ENCODE assay signal across 18 cellular contexts in genomic region chr19:51347209-51347928, GRCh38. TPM values are rescaled to one million over a fixed set of nuclear protein-coding genes. Genes with fewer than 3 reads are reported as not detected.
"Had no signal": no experiment of that assay in that cellular context is flagged by ENCODE, and none has a peak within 500 bp of the region (broad histone marks: within the 10 kb centered on the region; RNA-seq: fewer than 3 reads in every experiment).

No MANE protein-coding gene starts in this region.

- H3K27ac ChIP-seq: colonic mucosa, foreskin keratinocyte, hepatocyte, parathyroid adenoma, sigmoid colon, upper lobe of right lung had no signal

- H2AFZ ChIP-seq: hepatocyte, parathyroid adenoma had no signal

- H3K27me3 Mint-ChIP-seq: activated T-helper 17 cell treated with anti-CD3 and anti-CD28 coated beads, Interleukin-2, amount 50 U/mL, for 72 hours; central memory CD8-positive, alpha-beta T cell; naive thymus-derived CD8-positive, alpha-beta T cell had no signal

- H3K9me3 ChIP-seq: colonic mucosa, sigmoid colon, upper lobe of right lung had no signal

- H3K27me3 ChIP-seq: colonic mucosa, foreskin keratinocyte, hepatocyte, sigmoid colon, upper lobe of right lung had no signal

- H3K9ac ChIP-seq: parathyroid adenoma had no signal

- H3K79me2 ChIP-seq: hepatocyte, parathyroid adenoma had no signal

- H3K27ac Mint-ChIP-seq: activated T-helper 17 cell treated with anti-CD3 and anti-CD28 coated beads, Interleukin-2, amount 50 U/mL, for 72 hours; T-helper 1 cell treated with Interleukin-12 subunit alpha and Interleukin-12 subunit beta and Interleukin-4 antibody, amounts not matched to agents 30 μg/mL and 1 μg/mL, for 36 hours had no signal

- H3K4me1 ChIP-seq: colonic mucosa, sigmoid colon, upper lobe of right lung had no signal

- H3K4me2 ChIP-seq: hepatocyte had no signal

- ATAC-seq: activated T-helper 17 cell treated with anti-CD3 and anti-CD28 coated beads, Interleukin-2, amount 50 U/mL, for 72 hours; foreskin keratinocyte; naive thymus-derived CD8-positive, alpha-beta T cell; upper lobe of right lung had no signal

- H3K4me3 Mint-ChIP-seq: activated T-helper 17 cell treated with anti-CD3 and anti-CD28 coated beads, Interleukin-2, amount 50 U/mL, for 72 hours; central memory CD8-positive, alpha-beta T cell; naive thymus-derived CD8-positive, alpha-beta T cell; T-helper 1 cell treated with Interleukin-12 subunit alpha and Interleukin-12 subunit beta and Interleukin-4 antibody, amounts not matched to agents 30 μg/mL and 1 μg/mL, for 36 hours had no signal

- DNase-seq: activated CD4-positive, alpha-beta T cell treated with anti-CD3 and anti-CD28 coated beads, Interleukin-2, amount 50 U/mL, for 4 hours; activated CD4-positive, CD25-positive, alpha-beta regulatory T cell treated with anti-CD3 and anti-CD28 coated beads, Interleukin-2, amount 50 U/mL, for 72 hours; activated naive CD4-positive, alpha-beta T cell; colonic mucosa; foreskin keratinocyte; mesendoderm; naive thymus-derived CD8-positive, alpha-beta T cell; sigmoid colon; stimulated activated naive CD4-positive, alpha-beta T cell; upper lobe of right lung had no signal

- H3K4me3 ChIP-seq: colonic mucosa, hepatocyte, sigmoid colon, upper lobe of right lung had no signal

- H3K9me3 Mint-ChIP-seq: activated T-helper 17 cell treated with anti-CD3 and anti-CD28 coated beads, Interleukin-2, amount 50 U/mL, for 72 hours; central memory CD8-positive, alpha-beta T cell; naive thymus-derived CD8-positive, alpha-beta T cell; T-helper 1 cell treated with Interleukin-12 subunit alpha and Interleukin-12 subunit beta and Interleukin-4 antibody, amounts not matched to agents 30 μg/mL and 1 μg/mL, for 36 hours had no signal

- FAIRE-seq: islet of Langerhans had no signal

RNA-seq across cellular contexts. Expression of gene CLDND2, which starts 21.4 kb away (rescaled TPM):
- total RNA-seq: epithelial cell of proximal tubule, fibroblast of lung, sigmoid colon had no signal
- polyA plus RNA-seq: fibroblast of lung; naive thymus-derived CD8-positive, alpha-beta T cell had no signal

RNA-seq across cellular contexts. Expression of gene NKG7, which starts 25.1 kb away (rescaled TPM):
- total RNA-seq: epithelial cell of proximal tubule, fibroblast of lung, foreskin keratinocyte, hepatocyte had no signal
- polyA plus RNA-seq: fibroblast of lung, foreskin keratinocyte, hepatocyte had no signal

RNA-seq across cellular contexts. Expression of gene IGLON5, which starts 35.9 kb away (rescaled TPM):
- total RNA-seq: fibroblast of lung; foreskin keratinocyte; naive thymus-derived CD8-positive, alpha-beta T cell; upper lobe of right lung had no signal
- polyA plus RNA-seq: fibroblast of lung; foreskin keratinocyte; naive thymus-derived CD8-positive, alpha-beta T cell had no signal
